1 cellular context compared by ENCODE assay signal in genomic region chr3:11238880-11239279, GRCh38.
TF ChIP-seq lines count a peak whose summit lies in the region.

No MANE protein-coding gene starts in this region.

TF ChIP-seq in SK-N-SH treated with all-trans-retinoic acid at 6 μM for 48 hours, 23 proteins besides CTCF, POLR2A, EP300 and RAD21 (continued from another document):
- no peak for TF ChIP-seq TSHZ2 (CRISPR knock-in tag; IDR thresholded peaks at IDR 0.05)
